Comparison of ENCODE assay signal across 2 cellular contexts in genomic region chr1:56413671-56414199, GRCh38.
TF ChIP-seq lines count a peak whose summit lies in the region.

No MANE protein-coding gene starts in this region.

TF ChIP-seq in IMR-90, 13 proteins besides CTCF, POLR2A, EP300 and RAD21:
- TF ChIP-seq RCOR1 (IDR thresholded peaks at IDR 0.05; ENCODE audit: insufficient replicate concordance, low read length) (no peak), BHLHE40 (IDR thresholded peaks at IDR 0.05; ENCODE audit: low read depth, low read length) (no peak), FOS (IDR thresholded peaks at IDR 0.05; ENCODE audit: low read depth, low read length) (no peak), CHD1 (IDR thresholded peaks at IDR 0.05; ENCODE audit: low read depth, low read length) (no peak), MAZ (IDR thresholded peaks at IDR 0.05; ENCODE audit: borderline replicate concordance, low read depth, low read length) (no peak), NFE2L2 (IDR thresholded peaks at IDR 0.05; ENCODE audit: low read depth, low read length) (no peak), CEBPB (IDR thresholded peaks at IDR 0.05; ENCODE audit: low read depth, low read length) (no peak), RFX5 (IDR thresholded peaks at IDR 0.05; ENCODE audit: low read depth, low read length) (no peak), ELK1 (IDR thresholded peaks at IDR 0.05; ENCODE audit: borderline replicate concordance, low read depth, low read length) (no peak), SMC3 (IDR thresholded peaks at IDR 0.05; ENCODE audit: low read depth, low read length) (no peak), MXI1 (IDR thresholded peaks at IDR 0.05; ENCODE audit: borderline replicate concordance, low read depth, low read length) (no peak), MAFK (IDR thresholded peaks at IDR 0.05; ENCODE audit: low read depth, low read length) (no peak)
- TF ChIP-seq, protein P1, sequence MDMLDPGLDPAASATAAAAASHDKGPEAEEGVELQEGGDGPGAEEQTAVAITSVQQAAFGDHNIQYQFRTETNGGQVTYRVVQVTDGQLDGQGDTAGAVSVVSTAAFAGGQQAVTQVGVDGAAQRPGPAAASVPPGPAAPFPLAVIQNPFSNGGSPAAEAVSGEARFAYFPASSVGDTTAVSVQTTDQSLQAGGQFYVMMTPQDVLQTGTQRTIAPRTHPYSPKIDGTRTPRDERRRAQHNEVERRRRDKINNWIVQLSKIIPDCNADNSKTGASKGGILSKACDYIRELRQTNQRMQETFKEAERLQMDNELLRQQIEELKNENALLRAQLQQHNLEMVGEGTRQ (IDR thresholded peaks at IDR 0.05; ENCODE audit: low read depth, low read length), result no peak

TF ChIP-seq in H1, 55 proteins besides CTCF, POLR2A, EP300 and RAD21:
- TF ChIP-seq KDM1A (IDR thresholded peaks at IDR 0.05; ENCODE audit: borderline replicate concordance, low read length), result no peak
- no peak for TF ChIP-seq JUN (IDR thresholded peaks at IDR 0.05; ENCODE audit: low read depth, low read length)
- no peak for TF ChIP-seq TBP (IDR thresholded peaks at IDR 0.05; ENCODE audit: low read depth, low read length)
- TF ChIP-seq KDM4A (IDR thresholded peaks at IDR 0.05; ENCODE audit: low read depth, low read length, severe bottlenecking), result no peak
- TF ChIP-seq SIN3A (conservative IDR thresholded peaks at IDR 0.05 in 1 of 2, IDR thresholded peaks at IDR 0.05 in 1 of 2; ENCODE audit: low read depth in 1 of 2, low read length in 2 of 2), result no peak
- TF ChIP-seq RNF2 (IDR thresholded peaks at IDR 0.05; ENCODE audit: borderline replicate concordance, low read depth, low read length, missing control alignments, poor library complexity, severe bottlenecking), result no peak
- no peak for TF ChIP-seq CHD2 (IDR thresholded peaks at IDR 0.05; ENCODE audit: low read length)
- no peak for TF ChIP-seq BRCA1 (IDR thresholded peaks at IDR 0.05; ENCODE audit: low read depth, low read length)
- TF ChIP-seq HDAC2 (IDR thresholded peaks at IDR 0.05; ENCODE audit: borderline replicate concordance in 1 of 2, low read depth in 2 of 2, low read length in 2 of 2), result no peak
- TF ChIP-seq SRF (IDR thresholded peaks at IDR 0.05; ENCODE audit: low read depth, low read length), result no peak
- no peak for TF ChIP-seq SP4 (IDR thresholded peaks at IDR 0.05; ENCODE audit: low read length)
TF ChIP-seq in H1: peak in this region for 0.
